ENCODE assay signal across 1 cellular context in genomic region chr12:51976376-51977160, GRCh38.
TF ChIP-seq lines count a peak whose summit lies in the region.

No MANE protein-coding gene starts in this region.

TF ChIP-seq in HepG2, 621 proteins besides CTCF, POLR2A, EP300 and RAD21 (continued from another document and continues in another):
- TF ChIP-seq ARID4A (CRISPR knock-in tag; IDR thresholded peaks at IDR 0.05; ENCODE audit: borderline replicate concordance), result peak; percentile 60; the same call in 1 of the 2 replicates
- TF ChIP-seq REL (CRISPR knock-in tag; conservative IDR thresholded peaks at IDR 0.05), result no peak
- no peak for TF ChIP-seq ZSCAN20 (CRISPR knock-in tag; IDR thresholded peaks at IDR 0.05; ENCODE audit: borderline replicate concordance)
- peak in 1 of 2 experiments; percentile 41; a peak in 1 of 4 replicates for TF ChIP-seq ATF4 (CRISPR knock-in tag; IDR thresholded peaks at IDR 0.05)
- no peak for TF ChIP-seq KDM5B (CRISPR knock-in tag; IDR thresholded peaks at IDR 0.05; ENCODE audit: borderline replicate concordance)
- TF ChIP-seq, protein P1, sequence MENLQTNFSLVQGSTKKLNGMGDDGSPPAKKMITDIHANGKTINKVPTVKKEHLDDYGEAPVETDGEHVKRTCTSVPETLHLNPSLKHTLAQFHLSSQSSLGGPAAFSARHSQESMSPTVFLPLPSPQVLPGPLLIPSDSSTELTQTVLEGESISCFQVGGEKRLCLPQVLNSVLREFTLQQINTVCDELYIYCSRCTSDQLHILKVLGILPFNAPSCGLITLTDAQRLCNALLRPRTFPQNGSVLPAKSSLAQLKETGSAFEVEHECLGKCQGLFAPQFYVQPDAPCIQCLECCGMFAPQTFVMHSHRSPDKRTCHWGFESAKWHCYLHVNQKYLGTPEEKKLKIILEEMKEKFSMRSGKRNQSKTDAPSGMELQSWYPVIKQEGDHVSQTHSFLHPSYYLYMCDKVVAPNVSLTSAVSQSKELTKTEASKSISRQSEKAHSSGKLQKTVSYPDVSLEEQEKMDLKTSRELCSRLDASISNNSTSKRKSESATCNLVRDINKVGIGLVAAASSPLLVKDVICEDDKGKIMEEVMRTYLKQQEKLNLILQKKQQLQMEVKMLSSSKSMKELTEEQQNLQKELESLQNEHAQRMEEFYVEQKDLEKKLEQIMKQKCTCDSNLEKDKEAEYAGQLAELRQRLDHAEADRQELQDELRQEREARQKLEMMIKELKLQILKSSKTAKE (CRISPR knock-in tag; IDR thresholded peaks at IDR 0.05; ENCODE audit: borderline replicate concordance), result no peak
- TF ChIP-seq KMT2A (CRISPR knock-in tag; IDR thresholded peaks at IDR 0.05), result peak; percentile 40; the same call in 1 of the 2 replicates
- no peak for TF ChIP-seq JARID2 (CRISPR knock-in tag; IDR thresholded peaks at IDR 0.05; ENCODE audit: insufficient replicate concordance)
- no peak for TF ChIP-seq ZNF160 (CRISPR knock-in tag; IDR thresholded peaks at IDR 0.05)
- TF ChIP-seq, protein P2, sequence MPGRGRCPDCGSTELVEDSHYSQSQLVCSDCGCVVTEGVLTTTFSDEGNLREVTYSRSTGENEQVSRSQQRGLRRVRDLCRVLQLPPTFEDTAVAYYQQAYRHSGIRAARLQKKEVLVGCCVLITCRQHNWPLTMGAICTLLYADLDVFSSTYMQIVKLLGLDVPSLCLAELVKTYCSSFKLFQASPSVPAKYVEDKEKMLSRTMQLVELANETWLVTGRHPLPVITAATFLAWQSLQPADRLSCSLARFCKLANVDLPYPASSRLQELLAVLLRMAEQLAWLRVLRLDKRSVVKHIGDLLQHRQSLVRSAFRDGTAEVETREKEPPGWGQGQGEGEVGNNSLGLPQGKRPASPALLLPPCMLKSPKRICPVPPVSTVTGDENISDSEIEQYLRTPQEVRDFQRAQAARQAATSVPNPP (CRISPR knock-in tag; IDR thresholded peaks at IDR 0.05), result no peak
- TF ChIP-seq FOXA3 (CRISPR knock-in tag; IDR thresholded peaks at IDR 0.05), result peak; percentile 62; the same call in 1 of the 2 replicates
- TF ChIP-seq ISL2 (CRISPR knock-in tag; IDR thresholded peaks at IDR 0.05), result 0 out of 2 replicates have a peak, but pooled peaks have one; percentile 54
- TF ChIP-seq, protein P3, sequence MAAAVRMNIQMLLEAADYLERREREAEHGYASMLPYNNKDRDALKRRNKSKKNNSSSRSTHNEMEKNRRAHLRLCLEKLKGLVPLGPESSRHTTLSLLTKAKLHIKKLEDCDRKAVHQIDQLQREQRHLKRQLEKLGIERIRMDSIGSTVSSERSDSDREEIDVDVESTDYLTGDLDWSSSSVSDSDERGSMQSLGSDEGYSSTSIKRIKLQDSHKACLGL (CRISPR knock-in tag; IDR thresholded peaks at IDR 0.05), result no peak
- TF ChIP-seq ZNF562 (CRISPR knock-in tag; IDR thresholded peaks at IDR 0.05; ENCODE audit: borderline replicate concordance), result no peak
- TF ChIP-seq ZNF891 (CRISPR knock-in tag; IDR thresholded peaks at IDR 0.05), result no peak
- TF ChIP-seq MLLT10 (CRISPR knock-in tag; IDR thresholded peaks at IDR 0.05), result no peak
- peak; percentile 54; the same call in 1 of the 2 replicates for TF ChIP-seq MAFF (IDR thresholded peaks at IDR 0.05; ENCODE audit: low read depth, low read length)
- TF ChIP-seq TMF1 (CRISPR knock-in tag; IDR thresholded peaks at IDR 0.05; ENCODE audit: low read depth), result no peak
- peak; percentile 47; the same call in 1 of the 2 replicates for TF ChIP-seq ZNF710 (CRISPR knock-in tag; IDR thresholded peaks at IDR 0.05; ENCODE audit: borderline replicate concordance)
- TF ChIP-seq ZBTB40 (IDR thresholded peaks at IDR 0.05), result no peak
- TF ChIP-seq ZBTB40 (CRISPR knock-in tag; IDR thresholded peaks at IDR 0.05), result no peak
- TF ChIP-seq HOXA9 (CRISPR knock-in tag; IDR thresholded peaks at IDR 0.05; ENCODE audit: borderline replicate concordance), result no peak
- TF ChIP-seq ZBTB7B (CRISPR knock-in tag; IDR thresholded peaks at IDR 0.05), result peak; percentile 45; the same call in 1 of the 2 replicates
- TF ChIP-seq CBX2 (IDR thresholded peaks at IDR 0.05; ENCODE audit: low read depth, low read length), result no peak
- TF ChIP-seq CBX2 (CRISPR knock-in tag; IDR thresholded peaks at IDR 0.05; ENCODE audit: low read depth), result no peak
- TF ChIP-seq ZNF790 (CRISPR knock-in tag; IDR thresholded peaks at IDR 0.05; ENCODE audit: borderline replicate concordance), result no peak
- TF ChIP-seq CCDC6 (CRISPR knock-in tag; IDR thresholded peaks at IDR 0.05), result 0 out of 2 replicates have a peak, but pooled peaks have one; percentile 45
- TF ChIP-seq ZNF331 (CRISPR knock-in tag; IDR thresholded peaks at IDR 0.05), result peak; percentile 43; the same call in 1 of the 2 replicates
- no peak for TF ChIP-seq TRIM24 (CRISPR knock-in tag; IDR thresholded peaks at IDR 0.05)
- no peak for TF ChIP-seq ZNF549 (CRISPR knock-in tag; IDR thresholded peaks at IDR 0.05)
- TF ChIP-seq KAT8 (CRISPR knock-in tag; IDR thresholded peaks at IDR 0.05), result peak; percentile 23; the same call in 1 of the 2 replicates
- 0 out of 2 replicates have a peak, but pooled peaks have one; percentile 23 for TF ChIP-seq MEIS2 (CRISPR knock-in tag; IDR thresholded peaks at IDR 0.05)
- no peak; the same call in 1 of the 2 replicates for TF ChIP-seq MIER3 (CRISPR knock-in tag; IDR thresholded peaks at IDR 0.05; ENCODE audit: borderline replicate concordance)
- TF ChIP-seq ZNF264 (CRISPR knock-in tag; IDR thresholded peaks at IDR 0.05), result peak; percentile 20; the same call in 1 of the 2 replicates
- peak; percentile 74; the same call in 1 of the 2 replicates for TF ChIP-seq KDM6A (CRISPR knock-in tag; IDR thresholded peaks at IDR 0.05; ENCODE audit: low read depth)
- no peak for TF ChIP-seq ARNTL (CRISPR knock-in tag; IDR thresholded peaks at IDR 0.05)
- TF ChIP-seq MTF1 (CRISPR knock-in tag; IDR thresholded peaks at IDR 0.05), result no peak
- no peak for TF ChIP-seq ZNF276 (CRISPR knock-in tag; IDR thresholded peaks at IDR 0.05; ENCODE audit: low read depth)
- peak; percentile 58; the same call in 1 of the 2 replicates for TF ChIP-seq ZNF644 (CRISPR knock-in tag; IDR thresholded peaks at IDR 0.05; ENCODE audit: low read depth)
- no peak for TF ChIP-seq RFX1 (IDR thresholded peaks at IDR 0.05)
